In the genomic region with DNA sequence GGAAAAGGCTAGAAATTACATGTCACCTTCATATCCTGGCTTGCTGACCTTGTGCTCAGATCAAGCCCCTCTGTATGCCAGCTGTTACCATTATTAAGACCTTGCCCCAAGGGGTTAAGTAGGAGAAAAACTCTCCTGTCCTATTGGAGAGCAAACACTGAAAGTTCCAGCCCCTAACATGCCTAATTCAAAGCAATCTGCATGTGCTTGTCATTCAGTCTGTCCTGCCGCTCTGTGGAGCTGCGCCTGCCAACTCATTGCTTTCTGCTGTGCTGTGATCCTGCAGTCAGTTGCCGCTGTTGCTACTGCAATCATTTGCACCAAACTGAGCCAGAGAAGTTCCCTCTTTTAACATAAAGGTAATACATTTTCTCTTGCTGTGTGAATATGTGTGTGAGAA, we compare ENCODE assay signal across 9 cellular contexts.
DNase-seq lines count a peak whose midpoint lies in the region; ATAC-seq and TF ChIP-seq lines count a peak whose summit lies in the region.
"Had no signal": no experiment of that assay in that cellular context is flagged by ENCODE, and none has a peak within 500 bp of the region (broad histone marks: within the 10 kb centered on the region; RNA-seq: fewer than 3 reads in every experiment).

No MANE protein-coding gene starts in this region.

- TF ChIP-seq EP300 in ovary (IDR thresholded peaks at IDR 0.05) = no peak

- H3K9me3 ChIP-seq in SK-N-MC (ENCODE audit: low read depth, low read length) = no peaks in the 10 kb centered on the region
- no peaks in the 10 kb centered on the region for H3K9me3 ChIP-seq in cardiac muscle cell (ENCODE audit: low read depth)
- H3K9me3 ChIP-seq in ovary = no peaks in the 10 kb centered on the region

- H3K9ac ChIP-seq in SK-N-MC (ENCODE audit: insufficient read length) = peak overlapping the region; percentile 59

- H3K4me1 ChIP-seq in cardiac muscle cell (ENCODE audit: low read depth) (peaks cover 48% of the 10 kb centered on the region), ovary (ENCODE audit: insufficient read depth) (peaks cover 1% of the 10 kb centered on the region)

- H3K27ac ChIP-seq in SK-N-MC = peak overlapping the region; percentile 86
- H3K27ac ChIP-seq in cardiac muscle cell = peak overlapping the region; percentile 79
- peak overlapping the region in 1 of 2 donors; percentile 23 for H3K27ac ChIP-seq in ovary

- TF ChIP-seq POLR2A in ovary (IDR thresholded peaks at IDR 0.05) = no peak

- 6 to 26% (median 15%) methylated on average over 3 of the region's 3 CpGs for WGBS in ovary, 3 donors

- no peaks in the 10 kb centered on the region for H3K27me3 ChIP-seq in cardiac muscle cell
- H3K27me3 ChIP-seq in ovary = no peaks in the 10 kb centered on the region

- H3K4me3 ChIP-seq in SK-N-MC = peak overlapping the region; percentile 69
- H3K4me3 ChIP-seq in cardiac muscle cell = peak overlapping the region; percentile 37
- peak overlapping the region; percentile 12 for H3K4me3 ChIP-seq in ovary

- intact Hi-C loops in ovary (cut with DNase I) = no loop called here

- no peak for TF ChIP-seq CTCF in cardiac muscle cell (IDR thresholded peaks at IDR 0.05; ENCODE audit: low read depth, low read length)
- TF ChIP-seq CTCF in ovary (IDR thresholded peaks at IDR 0.05) = no peak
- no peak for TF ChIP-seq CTCF in GM10266 (IDR thresholded peaks at IDR 0.05; ENCODE audit: control insufficient read depth, insufficient read depth, low read depth, missing control alignments)

- H3K36me3 ChIP-seq in SK-N-MC (ENCODE audit: insufficient read depth, low read length) (0 out of 2 replicates have a peak, but pooled peaks cover 8% of the 10 kb centered on the region), cardiac muscle cell (no peaks in the 10 kb centered on the region), ovary (no peaks in the 10 kb centered on the region)

- peak; percentile 38 for DNase-seq in H4 (ENCODE audit: low spot score)
- peak; percentile 32 for DNase-seq in SK-N-MC (ENCODE audit: low read depth, low spot score)
- DNase-seq in cardiac muscle cell (ENCODE audit: low read depth in 1 of 2, low spot score in 1 of 2) = peak; percentile 73 to 91
- peak; percentile 44 to 57 (median 56) for DNase-seq in ovary
- no peak for DNase-seq in GM10266 (ENCODE audit: extremely low spot score)
- DNase-seq in UCSD-AML1 (lab: John Stamatoyannopoulos, UW; ENCODE audit: unreplicated experiment) = no peak
- no peak for DNase-seq in mesenteric fat pad (ENCODE audit: low spot score)
- DNase-seq: cerebellar nuclear complex had no signal

- ATAC-seq in GM18861 (IDR thresholded peaks at IDR 0.05; ENCODE audit: unreplicated experiment) = no peak

Comparison
In these comparisons a context has a peak if more than half of its experiments do, and no peak if none do; other contexts are left out.
1. DNase-seq: peak in H4 (single experiment), SK-N-MC (single experiment), cardiac muscle cell (2 of 2) and ovary (5 of 5); none in GM10266 (single experiment), UCSD-AML1 (single experiment) and mesenteric fat pad (single experiment).
2. H3K4me3 ChIP-seq: peak in every context shown above with its lines; median percentile 69 in SK-N-MC; 37 in cardiac muscle cell; 12 in ovary.